Comparison of ENCODE assay signal across 8 cellular contexts in genomic region chr2:26144953-26145680, GRCh38. TPM values are rescaled to one million over a fixed set of nuclear protein-coding genes. Genes with fewer than 3 reads are reported as not detected.
DNase-seq lines count a peak whose midpoint lies in the region; ATAC-seq, FAIRE-seq and TF ChIP-seq lines count a peak whose summit lies in the region.

No MANE protein-coding gene starts in this region.

- peak; percentile 93 to 96 for TF ChIP-seq RAD21 in H1 (IDR thresholded peaks at IDR 0.05 in 1 of 2, conservative IDR thresholded peaks at IDR 0.05 in 1 of 2; ENCODE audit: low read depth in 2 of 2, low read length in 2 of 2)

- no peak overlapping the region for H4K5ac ChIP-seq in H1 (ENCODE audit: insufficient read length, low read depth, low read length)

- H3K9me3 Mint-ChIP-seq in activated CD8-positive, alpha-beta T cell treated with anti-CD3 and anti-CD28 coated beads, Interleukin-2, amount 10 ng/mL, durations not matched to agents 7 days and 5 days (ENCODE audit: insufficient read depth), result no peaks in the 10 kb centered on the region

- H3K23me2 ChIP-seq in H1 (ENCODE audit: low read depth, low read length), result no peaks in the 10 kb centered on the region

- no peak for TF ChIP-seq EP300 in H1 (IDR thresholded peaks at IDR 0.05; ENCODE audit: borderline replicate concordance in 1 of 2, low read depth in 2 of 2, low read length in 2 of 2)

- H4K8ac ChIP-seq in H1 (ENCODE audit: extremely low read depth, insufficient read depth, low read length), result no peak overlapping the region

- peak; percentile 62 for FAIRE-seq in H1 (lab: Jason Lieb, UNC)

- CTCF ChIA-PET in activated CD8-positive, alpha-beta T cell treated with anti-CD3 and anti-CD28 coated beads, Interleukin-2, amount 10 ng/mL, durations not matched to agents 7 days and 5 days (lab: Charles Lee), result interaction anchor here (0.6 to 10.6 kb wide), 18 partner anchors 40 to 537 kb away, joined by 3 to 81 read pairs (median 3); partner anchors contain the start of gene KIF3C
- CTCF ChIA-PET in H1 (lab: Charles Lee; ENCODE audit: partially characterized antibody), result interaction anchor here (0.6 to 11.3 kb wide), 38 partner anchors 9 to 1600 kb away, joined by 3 to 92 read pairs (median 4); partner anchors contain the start of gene RAB10

- no peak overlapping the region for H2AK5ac ChIP-seq in H1 (ENCODE audit: low read depth, low read length)

- H3K36me3 ChIP-seq in H1 (ENCODE audit: control insufficient read depth in 2 of 4, insufficient read depth in 4 of 4, low read length in 3 of 4), result no peaks in the 10 kb centered on the region

- TF ChIP-seq CTCF in AG09309 (IDR thresholded peaks at IDR 0.05; ENCODE audit: control insufficient read depth, insufficient read depth, low read depth, low read length, missing control alignments) (peak; percentile 69), H1 (IDR thresholded peaks at IDR 0.05; ENCODE audit: control extremely low read depth in 1 of 3, insufficient read depth in 1 of 3, low read depth in 1 of 3, low read length in 3 of 3) (peak; percentile 52 to 89 (median 78))

- no peaks in the 10 kb centered on the region for H3K36me3 Mint-ChIP-seq in activated CD8-positive, alpha-beta T cell treated with anti-CD3 and anti-CD28 coated beads, Interleukin-2, amount 10 ng/mL, durations not matched to agents 7 days and 5 days (ENCODE audit: low read depth)

- peaks cover 2% of the 10 kb centered on the region for H3K4me1 Mint-ChIP-seq in activated CD8-positive, alpha-beta T cell treated with anti-CD3 and anti-CD28 coated beads, Interleukin-2, amount 10 ng/mL, durations not matched to agents 7 days and 5 days (ENCODE audit: low read depth)

- POLR2A ChIA-PET in activated CD8-positive, alpha-beta T cell treated with anti-CD3 and anti-CD28 coated beads, Interleukin-2, amount 10 ng/mL, durations not matched to agents 7 days and 5 days (lab: Charles Lee), result no interaction called here
- POLR2A ChIA-PET in H1 (lab: Charles Lee; ENCODE audit: partially characterized antibody), result interaction anchor here (0.6 to 0.8 kb wide), 4 partner anchors 26 to 163 kb away, joined by 3 read pairs; no protein-coding TSS in a partner anchor

- 35% methylated on average over 11 of the region's 11 CpGs; no CpG with 5 or more reads in 1 of the 2 experiments for WGBS in H1 (ENCODE audit: extremely low coverage in 1 of 2, insufficient coverage in 1 of 2, insufficient read length in 1 of 2, insufficient replicate concordance in 2 of 2, low coverage in 1 of 2, low lambda C conversion rate in 2 of 2, missing lambda C conversion rate in 1 of 2), 2 experiments

- H4K91ac ChIP-seq in H1 (replicated peaks; ENCODE audit: insufficient read length, low read length), result no peak overlapping the region

- H2BK20ac ChIP-seq in H1 (ENCODE audit: low read length), result no peak overlapping the region

- DNase-seq in AG09309 (ENCODE audit: low read depth), result peak; percentile 20
- peak; percentile 55 for DNase-seq in NCI-H526 treated with DMSO at 0.1 percent for 48 hours (lab: John Stamatoyannopoulos, UW)
- DNase-seq in activated CD8-positive, alpha-beta T cell treated with anti-CD3 and anti-CD28 coated beads, Interleukin-2, amount 10 ng/mL, durations not matched to agents 7 days and 5 days, result peak; percentile 78
- peak; percentile 50 to 81 for DNase-seq in H1 (ENCODE audit: low read depth in 1 of 2, low spot score in 2 of 2)
- DNase-seq in midbrain (lab: John Stamatoyannopoulos, UW), result peak; percentile 76
- peak; percentile 29 to 38 for DNase-seq in stimulated activated CD8-positive, alpha-beta memory T cell treated with anti-CD3 and anti-CD28 coated beads, Interleukin-2, amount 100 ng/mL, for 1 hour (ENCODE audit: low read depth in 2 of 2)

- no peaks in the 10 kb centered on the region for H3K4me1 ChIP-seq in H1 (replicated peaks in 1 of 4; ENCODE audit: control insufficient read depth in 3 of 4, insufficient read depth in 4 of 4, low read length in 3 of 4)

- H3K27me3 Mint-ChIP-seq in activated CD8-positive, alpha-beta T cell treated with anti-CD3 and anti-CD28 coated beads, Interleukin-2, amount 10 ng/mL, durations not matched to agents 7 days and 5 days (ENCODE audit: low read depth), result peaks cover 10% of the 10 kb centered on the region

- no peak overlapping the region for H3K4ac ChIP-seq in H1 (replicated peaks; ENCODE audit: insufficient read length, low read depth, low read length)

- peak; percentile 43 for ATAC-seq in GM19351 (IDR thresholded peaks at IDR 0.05; ENCODE audit: unreplicated experiment)
- ATAC-seq in activated CD8-positive, alpha-beta T cell treated with anti-CD3 and anti-CD28 coated beads, Interleukin-2, amount 10 ng/mL, durations not matched to agents 7 days and 5 days, result peak; percentile 68
- no peak for ATAC-seq in HG03280 (IDR thresholded peaks at IDR 0.05; ENCODE audit: unreplicated experiment)

- no peaks in the 10 kb centered on the region for H3K79me1 ChIP-seq in H1 (ENCODE audit: low read depth, low read length)

- no peak overlapping the region for H3K4me3 ChIP-seq in AG09309 (ENCODE audit: control insufficient read depth, low read depth, low read length)
- H3K4me3 ChIP-seq in H1 (ENCODE audit: extremely low read depth in 1 of 4, insufficient read depth in 2 of 4, low read depth in 3 of 4, low read length in 4 of 4), result no peak overlapping the region

- H3K23ac ChIP-seq in H1 (ENCODE audit: insufficient read length), result no peak overlapping the region

- H2AFZ ChIP-seq in H1 (ENCODE audit: low read length), result no peak overlapping the region

- no peak overlapping the region for H2BK12ac ChIP-seq in H1 (ENCODE audit: low read depth, low read length)

- no peak overlapping the region for H3K14ac ChIP-seq in H1 (ENCODE audit: insufficient read length)

- no peaks in the 10 kb centered on the region for H3K9me3 ChIP-seq in H1 (ENCODE audit: insufficient read depth in 2 of 2, low read depth in 1 of 2, low read length in 1 of 2)

- no peak overlapping the region for H3K4me3 Mint-ChIP-seq in activated CD8-positive, alpha-beta T cell treated with anti-CD3 and anti-CD28 coated beads, Interleukin-2, amount 10 ng/mL, durations not matched to agents 7 days and 5 days

- no peaks in the 10 kb centered on the region for H3K27me3 ChIP-seq in H1 (replicated peaks in 1 of 4; ENCODE audit: control insufficient read depth in 3 of 4, extremely low read depth in 1 of 4, insufficient read depth in 3 of 4, low read length in 3 of 4)

- no peak overlapping the region for H2BK120ac ChIP-seq in H1 (replicated peaks; ENCODE audit: low read depth, low read length)

- H2BK15ac ChIP-seq in H1 (ENCODE audit: low read length), result no peak overlapping the region

- no peak overlapping the region for H3K27ac ChIP-seq in H1 (ENCODE audit: low read depth, low read length)

- H3K79me2 ChIP-seq in H1 (ENCODE audit: control insufficient read depth in 1 of 2, insufficient read depth in 2 of 2, low read length in 2 of 2), result no peaks in the 10 kb centered on the region

- no peaks in the 10 kb centered on the region for H4K20me1 ChIP-seq in H1 (replicated peaks in 1 of 2; ENCODE audit: control insufficient read depth in 1 of 2, insufficient read depth in 2 of 2, low read length in 2 of 2)

- H3K18ac ChIP-seq in H1 (ENCODE audit: extremely low read depth, low read length), result no peak overlapping the region

- no peak for TF ChIP-seq POLR2A in H1 (IDR thresholded peaks at IDR 0.05; ENCODE audit: control extremely low read depth in 1 of 2, low read depth in 2 of 2, low read length in 2 of 2)

- no peak overlapping the region for H3K56ac ChIP-seq in H1 (replicated peaks; ENCODE audit: insufficient read length, low read depth, low read length)

- H3K4me2 ChIP-seq in H1 (ENCODE audit: insufficient read depth in 1 of 2, low read depth in 2 of 2, low read length in 2 of 2), result no peak overlapping the region

- no peak overlapping the region for H2BK5ac ChIP-seq in H1 (ENCODE audit: low read depth, low read length)

- no peak overlapping the region for H3K27ac Mint-ChIP-seq in activated CD8-positive, alpha-beta T cell treated with anti-CD3 and anti-CD28 coated beads, Interleukin-2, amount 10 ng/mL, durations not matched to agents 7 days and 5 days

- H3K9ac ChIP-seq in H1 (replicated peaks in 1 of 4; ENCODE audit: extremely low read depth in 1 of 4, low read depth in 3 of 4, low read length in 3 of 4), result no peak overlapping the region

TF ChIP-seq in H1, 55 proteins besides CTCF, POLR2A, EP300 and RAD21 (continues in another document):
- TF ChIP-seq GABPA (IDR thresholded peaks at IDR 0.05; ENCODE audit: borderline replicate concordance, insufficient read depth, low read length) (no peak), PHF8 (conservative IDR thresholded peaks at IDR 0.05; ENCODE audit: low read depth, low read length) (no peak), RBBP5 (IDR thresholded peaks at IDR 0.05; ENCODE audit: borderline replicate concordance, low read depth, low read length) (no peak), SP1 (IDR thresholded peaks at IDR 0.05; ENCODE audit: low read depth, low read length) (no peak), KDM4A (IDR thresholded peaks at IDR 0.05; ENCODE audit: low read depth, low read length, severe bottlenecking) (no peak), CBX8 (IDR thresholded peaks at IDR 0.05; ENCODE audit: borderline replicate concordance, low read depth, low read length) (no peak), POU5F1 (IDR thresholded peaks at IDR 0.05; ENCODE audit: low read depth, low read length) (no peak), SIX5 (IDR thresholded peaks at IDR 0.05; ENCODE audit: low read depth, low read length) (no peak), SUZ12 (IDR thresholded peaks at IDR 0.05; ENCODE audit: low read length) (no peak)
- TF ChIP-seq, protein P1, sequence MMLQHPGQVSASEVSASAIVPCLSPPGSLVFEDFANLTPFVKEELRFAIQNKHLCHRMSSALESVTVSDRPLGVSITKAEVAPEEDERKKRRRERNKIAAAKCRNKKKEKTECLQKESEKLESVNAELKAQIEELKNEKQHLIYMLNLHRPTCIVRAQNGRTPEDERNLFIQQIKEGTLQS (IDR thresholded peaks at IDR 0.05; ENCODE audit: insufficient read depth, low read depth, low read length), result no peak
- TF ChIP-seq, protein P2, sequence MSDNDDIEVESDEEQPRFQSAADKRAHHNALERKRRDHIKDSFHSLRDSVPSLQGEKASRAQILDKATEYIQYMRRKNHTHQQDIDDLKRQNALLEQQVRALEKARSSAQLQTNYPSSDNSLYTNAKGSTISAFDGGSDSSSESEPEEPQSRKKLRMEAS (IDR thresholded peaks at IDR 0.05), result no peak

RNA-seq across cellular contexts. Expression of gene GAREM2, which starts 27.8 kb away (rescaled TPM):
- total RNA-seq in activated CD8-positive, alpha-beta T cell treated with anti-CD3 and anti-CD28 coated beads, Interleukin-2, amount 10 ng/mL, durations not matched to agents 7 days and 5 days, result 1 to 10 TPM; 2.8 to 5.5 TPM
- 19.9 and 23.0 TPM in 2 replicates for total RNA-seq in H1 (2021; fragmentation: NEBNext Ultra II Directional; extraction: Animal tissue kit (Norgen Biotek cat#: 25700))
- 19.9 and 26.8 TPM in 2 replicates for polyA plus RNA-seq in H1 (2011; rRNA removed)
- polyA plus RNA-seq in H1 (2011; cell fraction: cytosol; rRNA removed), result 15.8 TPM
- 41.1 TPM for polyA plus RNA-seq in H1 (2011; cell fraction: nucleus; rRNA removed)
- 13.0 to 18.4 TPM (median 16.4 TPM) in 4 replicates for polyA plus RNA-seq in H1 (2012, experiment 1 of 2)
- polyA plus RNA-seq in H1 (2012, experiment 2 of 2), result 13.4 TPM
- polyA plus RNA-seq in H1 (2013, experiment 1 of 2), result 25.4 TPM
- polyA plus RNA-seq in H1 (2013, experiment 2 of 2), result 20.1 TPM
- 16.4 and 22.5 TPM in 2 replicates for polyA minus RNA-seq in H1 (2011; rRNA and poly(A)+ RNA removed)
- 14.2 TPM for polyA minus RNA-seq in H1 (2011; cell fraction: cytosol; rRNA and poly(A)+ RNA removed)
- polyA minus RNA-seq in H1 (2011; cell fraction: nucleus; rRNA and poly(A)+ RNA removed), result 20.2 TPM

Comparison
In these comparisons a context has a peak if more than half of its experiments do, and no peak if none do; other contexts are left out.
1. DNase-seq: peak in every context shown above with its lines; median percentile 78 in activated CD8-positive, alpha-beta T cell treated with anti-CD3 and anti-CD28 coated beads, Interleukin-2, amount 10 ng/mL, durations not matched to agents 7 days and 5 days; 76 in midbrain; 66 in H1; 55 in NCI-H526 treated with DMSO at 0.1 percent for 48 hours; 34 in stimulated activated CD8-positive, alpha-beta memory T cell treated with anti-CD3 and anti-CD28 coated beads, Interleukin-2, amount 100 ng/mL, for 1 hour; 20 in AG09309.